ENCODE assay signal across 8 cellular contexts in genomic region chr13:113029487-113030258, GRCh38.
DNase-seq lines count a peak whose midpoint lies in the region; ATAC-seq, FAIRE-seq and TF ChIP-seq lines count a peak whose summit lies in the region.

No MANE protein-coding gene starts in this region.

- H3K4me3 Mint-ChIP-seq in GM23338, result no peak overlapping the region
- H3K4me3 Mint-ChIP-seq in stimulated activated naive CD8-positive, alpha-beta T cell treated with anti-CD3 and anti-CD28 coated beads, Interleukin-15, amount 100 ng/mL, for 72 hours, result no peak overlapping the region

- no peak for FAIRE-seq in bronchial epithelial cell (lab: Jason Lieb, UNC)

- no peaks in the 10 kb centered on the region for H3K79me2 ChIP-seq in GM23338 (replicated peaks; ENCODE audit: insufficient read depth)

- peaks cover 23% of the 10 kb centered on the region for H3K9me3 Mint-ChIP-seq in GM23338
- no peaks in the 10 kb centered on the region for H3K9me3 Mint-ChIP-seq in stimulated activated naive CD8-positive, alpha-beta T cell treated with anti-CD3 and anti-CD28 coated beads, Interleukin-15, amount 100 ng/mL, for 72 hours

- no peaks in the 10 kb centered on the region for H4K20me1 ChIP-seq in GM23338 (replicated peaks; ENCODE audit: insufficient read depth)

- no peak overlapping the region for H3K27ac Mint-ChIP-seq in GM23338
- no peak overlapping the region for H3K27ac Mint-ChIP-seq in stimulated activated naive CD8-positive, alpha-beta T cell treated with anti-CD3 and anti-CD28 coated beads, Interleukin-15, amount 100 ng/mL, for 72 hours

- ATAC-seq in GM23338, result peak; percentile 91
- ATAC-seq in stimulated activated naive CD8-positive, alpha-beta T cell treated with anti-CD3 and anti-CD28 coated beads, Interleukin-15, amount 100 ng/mL, for 72 hours, result peak; percentile 41
- ATAC-seq in HG02973 (IDR thresholded peaks at IDR 0.05; ENCODE audit: unreplicated experiment), result no peak

- peaks cover 20% of the 10 kb centered on the region for H3K27me3 Mint-ChIP-seq in GM23338 (ENCODE audit: insufficient read depth, low read depth, poor library complexity)
- H3K27me3 Mint-ChIP-seq in stimulated activated naive CD8-positive, alpha-beta T cell treated with anti-CD3 and anti-CD28 coated beads, Interleukin-15, amount 100 ng/mL, for 72 hours, result no peaks in the 10 kb centered on the region

- H3K36me3 ChIP-seq in BE2C, result no peaks in the 10 kb centered on the region
- H3K36me3 ChIP-seq in GM23338 (ENCODE audit: insufficient read depth), result no peaks in the 10 kb centered on the region
- H3K36me3 ChIP-seq in WERI-Rb-1, result peaks cover 13% of the 10 kb centered on the region
- H3K36me3 ChIP-seq in bronchial epithelial cell (ENCODE audit: control insufficient read depth, insufficient read depth, low read length), result no peaks in the 10 kb centered on the region

- no peak overlapping the region for H3K4me2 ChIP-seq in GM23338

- H3F3A ChIP-seq in GM23338 (replicated peaks; ENCODE audit: low read depth), result 0 out of 2 replicates have a peak, but pooled peaks cover 4% of the 10 kb centered on the region

- no peaks in the 10 kb centered on the region for H3K27me3 ChIP-seq in BE2C
- no peaks in the 10 kb centered on the region for H3K27me3 ChIP-seq in GM23338 (ENCODE audit: insufficient read depth)
- no peaks in the 10 kb centered on the region for H3K27me3 ChIP-seq in WERI-Rb-1 (ENCODE audit: insufficient read depth, low read depth, severe bottlenecking)
- H3K27me3 ChIP-seq in bronchial epithelial cell (ENCODE audit: control insufficient read depth, insufficient read depth, low read length), result no peaks in the 10 kb centered on the region

- peaks cover 8% of the 10 kb centered on the region for H3K36me3 Mint-ChIP-seq in GM23338 (ENCODE audit: low read depth)

- peak; percentile 78 for DNase-seq in BE2C
- peak; percentile 81 for DNase-seq in GM23338 (ENCODE audit: low spot score)
- peak; percentile 89 for DNase-seq in WERI-Rb-1
- no peak for DNase-seq in bronchial epithelial cell (ENCODE audit: low read depth)
- peak; percentile 29 for DNase-seq in mucosa of gallbladder (ENCODE audit: low spot score)
- DNase-seq in stimulated activated naive CD8-positive, alpha-beta T cell treated with anti-CD3 and anti-CD28 coated beads, Interleukin-15, amount 100 ng/mL, for 72 hours, result peak; percentile 52 to 56
- DNase-seq in KG1 (lab: John Stamatoyannopoulos, UW), result no peak

- H3K4me3 ChIP-seq in BE2C (ENCODE audit: low read depth, low read length) (no peak overlapping the region), GM23338 (no peak overlapping the region), WERI-Rb-1 (ENCODE audit: low read depth, low read length) (no peak overlapping the region), bronchial epithelial cell (ENCODE audit: low read depth, low read length) (no peak overlapping the region)

- no peak overlapping the region for H2AFZ ChIP-seq in GM23338

- H3K4me1 Mint-ChIP-seq in GM23338, result no peaks in the 10 kb centered on the region
- peaks cover 5% of the 10 kb centered on the region for H3K4me1 Mint-ChIP-seq in stimulated activated naive CD8-positive, alpha-beta T cell treated with anti-CD3 and anti-CD28 coated beads, Interleukin-15, amount 100 ng/mL, for 72 hours

- no peaks in the 10 kb centered on the region for H3K9me2 ChIP-seq in GM23338 (ENCODE audit: insufficient read depth)

- H3K27ac ChIP-seq in GM23338 (ENCODE audit: low read depth) (no peak overlapping the region), WERI-Rb-1 (no peak overlapping the region)

- H3K9me3 ChIP-seq in BE2C (no peaks in the 10 kb centered on the region), WERI-Rb-1 (ENCODE audit: severe bottlenecking) (no peaks in the 10 kb centered on the region)

- H3K4me1 ChIP-seq in BE2C (no peaks in the 10 kb centered on the region), GM23338 (ENCODE audit: insufficient read depth) (no peaks in the 10 kb centered on the region)

- TF ChIP-seq CTCF in BE2C (IDR thresholded peaks at IDR 0.05; ENCODE audit: low read depth, low read length), result peak; percentile 93
- TF ChIP-seq CTCF in GM23338 (conservative IDR thresholded peaks at IDR 0.05; ENCODE audit: low read depth in 2 of 2), result peak; percentile 93 to 95
- peak; percentile 99 for TF ChIP-seq CTCF in WERI-Rb-1 (IDR thresholded peaks at IDR 0.05; ENCODE audit: low read depth, low read length)
- TF ChIP-seq CTCF in bronchial epithelial cell (IDR thresholded peaks at IDR 0.05; ENCODE audit: insufficient read depth, low read length, severe bottlenecking), result peak; percentile 78

TF ChIP-seq in GM23338, 12 proteins besides CTCF, POLR2A, EP300 and RAD21 (continues in another document):
- TF ChIP-seq ZNF331 (CRISPR knock-in tag; IDR thresholded peaks at IDR 0.05; ENCODE audit: low read depth) (no peak), STAT1 (IDR thresholded peaks at IDR 0.05; ENCODE audit: unreplicated experiment) (no peak), EZH2phosphoT487 (IDR thresholded peaks at IDR 0.05; ENCODE audit: unreplicated experiment) (no peak), CREB1 (CRISPR knock-in tag; IDR thresholded peaks at IDR 0.05; ENCODE audit: low read depth) (no peak), POLR2AphosphoS5 (IDR thresholded peaks at IDR 0.05; ENCODE audit: low read depth) (no peak), REST (IDR thresholded peaks at IDR 0.05; ENCODE audit: unreplicated experiment) (no peak), JUNB (IDR thresholded peaks at IDR 0.05; ENCODE audit: unreplicated experiment) (no peak), ETS1 (IDR thresholded peaks at IDR 0.05) (no peak), ZNF114 (CRISPR knock-in tag; IDR thresholded peaks at IDR 0.05) (no peak), EZH2 (IDR thresholded peaks at IDR 0.05; ENCODE audit: low read depth, unreplicated experiment) (no peak)

Comparison
In these comparisons a context has a peak if more than half of its experiments do, and no peak if none do; other contexts are left out.
1. DNase-seq: peak in BE2C (single experiment), GM23338 (single experiment), WERI-Rb-1 (single experiment), mucosa of gallbladder (single experiment) and stimulated activated naive CD8-positive, alpha-beta T cell treated with anti-CD3 and anti-CD28 coated beads, Interleukin-15, amount 100 ng/mL, for 72 hours (2 of 2); none in bronchial epithelial cell (single experiment) and KG1 (single experiment).
2. Peak in every context shown above with its lines, with median percentiles within 50 percentile points of each other: CTCF ChIP-seq.